ENCODE assay signal across 14 cellular contexts in genomic region chr4:156998500-156999174, GRCh38. TPM values are rescaled to one million over a fixed set of nuclear protein-coding genes. Genes with fewer than 3 reads are reported as not detected.
DNase-seq lines count a peak whose midpoint lies in the region; TF ChIP-seq lines count a peak whose summit lies in the region.
"Had no signal": no experiment of that assay in that cellular context is flagged by ENCODE, and none has a peak within 500 bp of the region (broad histone marks: within the 10 kb centered on the region; RNA-seq: fewer than 3 reads in every experiment).

No MANE protein-coding gene starts in this region.

- intact Hi-C loops in MCF 10A (cut with micrococcal nuclease): loop anchor here (2.0 kb wide), 1 partner anchor 24 kb away; no protein-coding TSS in a partner anchor
- intact Hi-C loops in tibial artery (cut with DNase I; ENCODE audit: low total_unique reads): no loop called here
- intact Hi-C loops in activated T-helper 2 cell treated with anti-CD3 and anti-CD28 coated beads, Interferon-gamma antibody, Interleukin-2, Interleukin-4, amounts not matched to agents 10 μg/mL and 5 μg/mL and 100 μg/mL, durations not matched to agents 14 hours and 24 hours and 36 hours (cut with micrococcal nuclease): no loop called here
- intact Hi-C loops in Caco-2 (cut with micrococcal nuclease; ENCODE audit: unreplicated experiment): no loop called here

- H3K4me3 Mint-ChIP-seq in MCF 10A (ENCODE audit: unreplicated experiment) (peak overlapping the region; percentile 29), Caco-2 (ENCODE audit: unreplicated experiment) (no peak overlapping the region)
- H3K4me3 Mint-ChIP-seq in activated T-helper 2 cell treated with anti-CD3 and anti-CD28 coated beads, Interferon-gamma antibody, Interleukin-2, Interleukin-4, amounts not matched to agents 10 μg/mL and 5 μg/mL and 100 μg/mL, durations not matched to agents 14 hours and 24 hours and 36 hours (ENCODE audit: low read depth): no peak overlapping the region
- H3K4me3 Mint-ChIP-seq: stimulated activated naive B cell treated with anti-CD40 and anti-IgM and Interleukin-4, amounts not matched to agents 10 μg/mL and 1 μg/mL and 100 μg/mL, for 72 hours had no signal

- H3K27ac ChIP-seq in mesendoderm (ENCODE audit: low read depth, low read length) (peak overlapping the region; percentile 34), tibial artery (peak overlapping the region; percentile 10 to 31)
- H3K27ac ChIP-seq: BLaER1, esophagus muscularis mucosa had no signal

- H3K9me3 Mint-ChIP-seq in MCF 10A (ENCODE audit: unreplicated experiment) (peaks cover 11% of the 10 kb centered on the region), Caco-2 (ENCODE audit: unreplicated experiment) (peaks cover 19% of the 10 kb centered on the region)
- H3K9me3 Mint-ChIP-seq in activated T-helper 2 cell treated with anti-CD3 and anti-CD28 coated beads, Interferon-gamma antibody, Interleukin-2, Interleukin-4, amounts not matched to agents 10 μg/mL and 5 μg/mL and 100 μg/mL, durations not matched to agents 14 hours and 24 hours and 36 hours: no peaks in the 10 kb centered on the region

- no peak overlapping the region for H3K9ac ChIP-seq in mesendoderm (ENCODE audit: low read length)
- H3K9ac ChIP-seq: BLaER1 had no signal

- H3K36me3 ChIP-seq in mesendoderm (ENCODE audit: control insufficient read depth, insufficient read depth, low read length) (no peaks in the 10 kb centered on the region), tibial artery (no peaks in the 10 kb centered on the region), Caco-2 (ENCODE audit: control insufficient read depth, insufficient read depth, low read length) (no peaks in the 10 kb centered on the region)
- H3K36me3 ChIP-seq: BLaER1, esophagus muscularis mucosa had no signal

- H3K27ac Mint-ChIP-seq in MCF 10A (ENCODE audit: low read depth, unreplicated experiment) (peak overlapping the region; percentile 63), Caco-2 (ENCODE audit: unreplicated experiment) (no peak overlapping the region)
- no peak overlapping the region for H3K27ac Mint-ChIP-seq in activated T-helper 2 cell treated with anti-CD3 and anti-CD28 coated beads, Interferon-gamma antibody, Interleukin-2, Interleukin-4, amounts not matched to agents 10 μg/mL and 5 μg/mL and 100 μg/mL, durations not matched to agents 14 hours and 24 hours and 36 hours
- H3K27ac Mint-ChIP-seq: stimulated activated naive B cell treated with anti-CD40 and anti-IgM and Interleukin-4, amounts not matched to agents 10 μg/mL and 1 μg/mL and 100 μg/mL, for 72 hours had no signal

- no peak overlapping the region for H3K4me2 ChIP-seq in mesendoderm (ENCODE audit: low read length)
- H3K4me2 ChIP-seq: BLaER1 had no signal

- H3K36me3 Mint-ChIP-seq in MCF 10A (ENCODE audit: insufficient read depth, unreplicated experiment) (peaks cover 7% of the 10 kb centered on the region), Caco-2 (ENCODE audit: insufficient read depth, unreplicated experiment) (no peaks in the 10 kb centered on the region)
- H3K36me3 Mint-ChIP-seq in activated T-helper 2 cell treated with anti-CD3 and anti-CD28 coated beads, Interferon-gamma antibody, Interleukin-2, Interleukin-4, amounts not matched to agents 10 μg/mL and 5 μg/mL and 100 μg/mL, durations not matched to agents 14 hours and 24 hours and 36 hours (ENCODE audit: low read depth): no peaks in the 10 kb centered on the region
- H3K36me3 Mint-ChIP-seq: stimulated activated naive B cell treated with anti-CD40 and anti-IgM and Interleukin-4, amounts not matched to agents 10 μg/mL and 1 μg/mL and 100 μg/mL, for 72 hours had no signal

- H3K56ac ChIP-seq in mesendoderm (ENCODE audit: low read length): no peak overlapping the region

- no peak overlapping the region for H3K23ac ChIP-seq in mesendoderm (ENCODE audit: low read length)

- H2BK120ac ChIP-seq in mesendoderm (ENCODE audit: low read depth, low read length): no peak overlapping the region

- no peak for TF ChIP-seq EP300 in Ishikawa (IDR thresholded peaks at IDR 0.05; ENCODE audit: borderline replicate concordance)

- H3K4me1 ChIP-seq in mesendoderm (ENCODE audit: control insufficient read depth, low read depth, low read length): no peaks in the 10 kb centered on the region
- peaks cover 0 to 22% (median 9%) of the 10 kb centered on the region in 4 donors for H3K4me1 ChIP-seq in tibial artery
- peaks cover 9% of the 10 kb centered on the region for H3K4me1 ChIP-seq in Caco-2
- H3K4me1 ChIP-seq: BLaER1 had no signal

- H3K9me3 ChIP-seq in tibial artery: peaks cover 0 to 18% (median 17%) of the 10 kb centered on the region in 3 donors
- no peaks in the 10 kb centered on the region for H3K9me3 ChIP-seq in Caco-2

- H3K4ac ChIP-seq in mesendoderm (ENCODE audit: low read depth, low read length): no peak overlapping the region

- no peak for TF ChIP-seq RAD21 in Ishikawa (IDR thresholded peaks at IDR 0.05; ENCODE audit: low read depth)

- CTCF ChIA-PET in MCF 10A (lab: Yijun Ruan, JAX): interaction anchor here (0.6 to 2.8 kb wide), 9 partner anchors 10 to 522 kb away, joined by 3 to 13 read pairs (median 4); partner anchors contain the start of gene PDGFC
- CTCF ChIA-PET in Caco-2 (lab: Charles Lee): no interaction called here

- no CpG with 5 or more reads among the region's 1 CpG for WGBS in mesendoderm (ENCODE audit: extremely low coverage, insufficient coverage, low lambda C conversion rate)

- POLR2A ChIA-PET in MCF 10A (lab: Yijun Ruan, JAX) (interaction anchor here (0.7 to 2.3 kb wide), 15 partner anchors 7 to 1730 kb away, joined by 3 to 8 read pairs (median 4); partner anchors contain the start of gene PDGFC), Caco-2 (lab: Charles Lee) (no interaction called here)

- H3K4me1 Mint-ChIP-seq in MCF 10A (ENCODE audit: insufficient read depth, unreplicated experiment): peaks cover 43% of the 10 kb centered on the region
- no peaks in the 10 kb centered on the region for H3K4me1 Mint-ChIP-seq in activated T-helper 2 cell treated with anti-CD3 and anti-CD28 coated beads, Interferon-gamma antibody, Interleukin-2, Interleukin-4, amounts not matched to agents 10 μg/mL and 5 μg/mL and 100 μg/mL, durations not matched to agents 14 hours and 24 hours and 36 hours (ENCODE audit: low read depth)
- H3K4me1 Mint-ChIP-seq in Caco-2 (ENCODE audit: low read depth, unreplicated experiment): no peaks in the 10 kb centered on the region
- H3K4me1 Mint-ChIP-seq: stimulated activated naive B cell treated with anti-CD40 and anti-IgM and Interleukin-4, amounts not matched to agents 10 μg/mL and 1 μg/mL and 100 μg/mL, for 72 hours had no signal

- H4K8ac ChIP-seq in mesendoderm (ENCODE audit: low read depth, low read length): no peak overlapping the region

- H3K4me3 ChIP-seq in mesendoderm (ENCODE audit: low read length): no peak overlapping the region
- no peak overlapping the region for H3K4me3 ChIP-seq in tibial artery
- H3K4me3 ChIP-seq in Caco-2 (ENCODE audit: low read depth, low read length): no peak overlapping the region
- H3K4me3 ChIP-seq: BLaER1, esophagus muscularis mucosa had no signal

- H2AK5ac ChIP-seq in mesendoderm (ENCODE audit: low read length): no peak overlapping the region

- BruUV-seq in MCF 10A (replicated peaks; lab: Mats Ljungman, UMichigan) (no TSS peak), Caco-2 (replicated peaks; lab: Mats Ljungman, UMichigan) (no TSS peak)

- H3K27me3 Mint-ChIP-seq in MCF 10A (ENCODE audit: insufficient read depth, unreplicated experiment): no peaks in the 10 kb centered on the region
- H3K27me3 Mint-ChIP-seq in activated T-helper 2 cell treated with anti-CD3 and anti-CD28 coated beads, Interferon-gamma antibody, Interleukin-2, Interleukin-4, amounts not matched to agents 10 μg/mL and 5 μg/mL and 100 μg/mL, durations not matched to agents 14 hours and 24 hours and 36 hours (ENCODE audit: low read depth): no peaks in the 10 kb centered on the region
- peaks cover 4% of the 10 kb centered on the region for H3K27me3 Mint-ChIP-seq in Caco-2 (ENCODE audit: insufficient read depth, unreplicated experiment)
- H3K27me3 Mint-ChIP-seq: stimulated activated naive B cell treated with anti-CD40 and anti-IgM and Interleukin-4, amounts not matched to agents 10 μg/mL and 1 μg/mL and 100 μg/mL, for 72 hours had no signal

- H3K18ac ChIP-seq in mesendoderm (ENCODE audit: low read length): peak overlapping the region; percentile 25

- no peaks in the 10 kb centered on the region for H3K79me1 ChIP-seq in mesendoderm (ENCODE audit: low read length)

- DNase-seq in MCF 10A (ENCODE audit: unreplicated experiment): no peak
- no peak for DNase-seq in mesendoderm
- DNase-seq in tibial artery: no peak
- DNase-seq in NCI-H526 treated with DMSO at 0.1 percent for 48 hours (lab: John Stamatoyannopoulos, UW): no peak
- DNase-seq in GDM1 (lab: John Stamatoyannopoulos, UW): no peak
- DNase-seq in activated T-helper 2 cell treated with anti-CD3 and anti-CD28 coated beads, Interferon-gamma antibody, Interleukin-2, Interleukin-4, amounts not matched to agents 10 μg/mL and 5 μg/mL and 100 μg/mL, durations not matched to agents 14 hours and 24 hours and 36 hours (ENCODE audit: low spot score): no peak
- DNase-seq in Caco-2: no peak
- DNase-seq: activated CD4-positive, alpha-beta T cell treated with anti-CD3 and anti-CD28 coated beads, Interleukin-2, amount 50 U/mL, for 4 hours; activated T-cell treated with anti-CD3 and anti-CD28 coated beads, Interleukin-2, amount 50 U/mL, for 48 hours; DMS153; stimulated activated naive B cell treated with anti-CD40 and anti-IgM and Interleukin-4, amounts not matched to agents 10 μg/mL and 1 μg/mL and 100 μg/mL, for 72 hours had no signal

- no peak overlapping the region for H2BK5ac ChIP-seq in mesendoderm (ENCODE audit: low read length)

- H4K5ac ChIP-seq in mesendoderm (ENCODE audit: low read length): no peak overlapping the region

- no peak overlapping the region for H2BK15ac ChIP-seq in mesendoderm (replicated peaks; ENCODE audit: low read depth)

- TF ChIP-seq CTCF in MCF 10A (IDR thresholded peaks at IDR 0.05; ENCODE audit: unreplicated experiment): no peak
- TF ChIP-seq CTCF in tibial artery (IDR thresholded peaks at IDR 0.05): no peak
- TF ChIP-seq CTCF in Caco-2 (IDR thresholded peaks at IDR 0.05; ENCODE audit: insufficient read depth in 1 of 2, low read depth in 1 of 2, low read length in 1 of 2, severe bottlenecking in 1 of 2, unreplicated experiment in 1 of 2): no peak

- H3K27me3 ChIP-seq in mesendoderm (ENCODE audit: insufficient read depth, low read length, poor library complexity) (no peaks in the 10 kb centered on the region), tibial artery (no peaks in the 10 kb centered on the region), Caco-2 (replicated peaks; ENCODE audit: control insufficient read depth, insufficient read depth, low read length) (no peaks in the 10 kb centered on the region)
- H3K27me3 ChIP-seq: BLaER1, esophagus muscularis mucosa had no signal

- H3K79me2 ChIP-seq in mesendoderm (ENCODE audit: control insufficient read depth, insufficient read depth, low read length): no peaks in the 10 kb centered on the region

RNA-seq across cellular contexts. Expression of gene PDGFC, which starts 27.0 kb away (rescaled TPM):
- total RNA-seq in MCF 10A (2022) (74.8 and 83.7 TPM in 2 replicates), Caco-2 (2022) (9.5 and 12.3 TPM in 2 replicates)
- polyA plus RNA-seq in mesendoderm (2013, experiment 1 of 2): 2.2 TPM
- polyA plus RNA-seq in mesendoderm (2013, experiment 2 of 2): 2.1 TPM
- not detected in 2 replicates for total RNA-seq in activated T-helper 2 cell treated with anti-CD3 and anti-CD28 coated beads, Interferon-gamma antibody, Interleukin-2, Interleukin-4, amounts not matched to agents 10 μg/mL and 5 μg/mL and 100 μg/mL, durations not matched to agents 14 hours and 24 hours and 36 hours

Comparison
In these comparisons a context has a peak if more than half of its experiments do, and no peak if none do; other contexts are left out.
1. RNA of gene PDGFC, which starts 27.0 kb away (total RNA-seq): 74.8 to 83.7 TPM in MCF 10A and 9.5 to 12.3 TPM in Caco-2; not detected in activated T-helper 2 cell treated with anti-CD3 and anti-CD28 coated beads, Interferon-gamma antibody, Interleukin-2, Interleukin-4, amounts not matched to agents 10 μg/mL and 5 μg/mL and 100 μg/mL, durations not matched to agents 14 hours and 24 hours and 36 hours; every median in the first group is over 10 times any median in the second.